Comparison of ENCODE assay signal across 29 cellular contexts in genomic region chr4:76266627-76267026, GRCh38. TPM values are rescaled to one million over a fixed set of nuclear protein-coding genes. Genes with fewer than 3 reads are reported as not detected.
DNase-seq lines count a peak whose midpoint lies in the region; ATAC-seq, FAIRE-seq and TF ChIP-seq lines count a peak whose summit lies in the region.
"Had no signal": no experiment of that assay in that cellular context is flagged by ENCODE, and none has a peak within 500 bp of the region (broad histone marks: within the 10 kb centered on the region; RNA-seq: fewer than 3 reads in every experiment).

No MANE protein-coding gene starts in this region.

- no peak for TF ChIP-seq EP300 in K562 (IDR thresholded peaks at IDR 0.05; ENCODE audit: low read length)

- 61 to 79% (median 65%) methylated on average over 3 of the region's 3 CpGs for WGBS in heart left ventricle, 4 donors
- 66% methylated on average over 3 of the region's 3 CpGs for WGBS in right cardiac atrium
- WGBS in K562 (ENCODE audit: insufficient coverage, low coverage, missing lambda C conversion rate), result 33% methylated on average over 3 of the region's 3 CpGs

- H3K36me3 ChIP-seq in heart left ventricle (peaks cover 0 to 5% (median 0%) of the 10 kb centered on the region in 9 donors), K562 (ENCODE audit: control insufficient read depth, insufficient read depth, low read length) (no peaks in the 10 kb centered on the region), subcutaneous abdominal adipose tissue (ENCODE audit: control insufficient read depth in 5 of 5, insufficient read depth in 5 of 5, low read length in 5 of 5) (peaks cover 0 to 22% (median 10%) of the 10 kb centered on the region in 5 donors)
- H3K36me3 ChIP-seq: BE2C, BLaER1 had no signal

- TF ChIP-seq RAD21 in K562 (CRISPR knock-in tag; conservative IDR thresholded peaks at IDR 0.05 in 1 of 2, IDR thresholded peaks at IDR 0.05 in 1 of 2), result no peak

- H3K4me3 ChIP-seq in heart left ventricle (no peak overlapping the region), right cardiac atrium (ENCODE audit: low read length) (no peak overlapping the region), K562 (no peak overlapping the region), subcutaneous abdominal adipose tissue (ENCODE audit: low read depth in 1 of 5, low read length in 5 of 5) (no peak overlapping the region)
- H3K4me3 ChIP-seq: BLaER1, GM12878 had no signal

- CTCF ChIA-PET in K562 (lab: Yijun Ruan, JAX; ENCODE audit: low intra/inter-chr PET ratio), result no interaction called here

- H3K27me3 ChIP-seq in heart left ventricle (no peaks in the 10 kb centered on the region), right cardiac atrium (ENCODE audit: control insufficient read depth, insufficient read depth) (no peaks in the 10 kb centered on the region), K562 (ENCODE audit: control insufficient read depth in 2 of 2, insufficient read depth in 2 of 2, low read length in 2 of 2) (no peaks in the 10 kb centered on the region), subcutaneous abdominal adipose tissue (ENCODE audit: control insufficient read depth in 5 of 5, insufficient read depth in 4 of 5, low read length in 5 of 5) (no peaks in the 10 kb centered on the region)
- H3K27me3 ChIP-seq: BLaER1 had no signal

- in situ Hi-C loops in K562 (cut with MboI), result no loop called here

- H3K4me1 ChIP-seq in heart left ventricle (peaks cover 0 to 6% (median 0%) of the 10 kb centered on the region in 12 donors), right cardiac atrium (ENCODE audit: control insufficient read depth, insufficient read depth, low read length) (no peaks in the 10 kb centered on the region), K562 (replicated peaks in 1 of 2; ENCODE audit: control insufficient read depth in 2 of 2, insufficient read depth in 2 of 2, low read length in 2 of 2) (no peaks in the 10 kb centered on the region), subcutaneous abdominal adipose tissue (ENCODE audit: control insufficient read depth in 5 of 5, insufficient read depth in 5 of 5, low read length in 5 of 5) (peaks cover 0 to 8% (median 0%) of the 10 kb centered on the region in 5 donors)
- H3K4me1 ChIP-seq: BE2C, BLaER1 had no signal

- H3K9me3 ChIP-seq in heart left ventricle (no peaks in the 10 kb centered on the region), right cardiac atrium (ENCODE audit: control insufficient read depth, low read length) (no peaks in the 10 kb centered on the region), K562 (replicated peaks; ENCODE audit: control insufficient read depth, insufficient read depth, low read depth, low read length) (no peaks in the 10 kb centered on the region), subcutaneous abdominal adipose tissue (ENCODE audit: control insufficient read depth in 5 of 5, low read length in 5 of 5) (no peaks in the 10 kb centered on the region)
- H3K9me3 ChIP-seq: BE2C, BLaER1 had no signal

- ATAC-seq in heart left ventricle, result peak; percentile 42 to 84 (median 52)
- no peak for ATAC-seq in Right ventricle myocardium inferior
- ATAC-seq in right cardiac atrium, result peak; percentile 51 to 67
- no peak for ATAC-seq in K562
- ATAC-seq: GM12878 had no signal

- intact Hi-C loops in heart left ventricle (cut with DNase I) (no loop called here), Right ventricle myocardium inferior (cut with DNase I) (no loop called here), right cardiac atrium (cut with DNase I) (no loop called here), cardiac septum (cut with DNase I) (no loop called here), K562 (cut with micrococcal nuclease) (no loop called here)

- BruUV-seq in K562 (replicated peaks; lab: Mats Ljungman, UMichigan), result no TSS peak

- H3K27ac ChIP-seq in heart left ventricle, result no peak overlapping the region
- H3K27ac ChIP-seq in right cardiac atrium (ENCODE audit: low read length), result no peak overlapping the region
- no peak overlapping the region for H3K27ac ChIP-seq in K562 (ENCODE audit: extremely low read depth, low read depth, low read length)
- H3K27ac ChIP-seq in subcutaneous abdominal adipose tissue (ENCODE audit: low read depth, low read length), result peak overlapping the region; percentile 32
- H3K27ac ChIP-seq: BLaER1 had no signal

- DNase-seq in heart left ventricle (no peak), Right ventricle myocardium inferior (ENCODE audit: missing footprints) (no peak), right cardiac atrium (no peak), cardiac septum (ENCODE audit: low spot score) (no peak), K562 (ENCODE audit: extremely low read depth in 1 of 4, low spot score in 3 of 4) (no peak), NCI-H1694 treated with DMSO at 0.1 percent for 48 hours (lab: John Stamatoyannopoulos, UW) (no peak)
- DNase-seq: 8988T; ACHN; BE2C; C1 segment of cervical spinal cord; CD4-positive, alpha-beta memory T cell; CD4-positive, CD25-positive, alpha-beta regulatory T cell; CD8-positive, alpha-beta memory T cell; COR-L47; DMS 273 treated with DMSO at 0.1 percent for 48 hours; DMS153; DMS53; DMS79; DND-41; EL; GDM1 had no signal

- H3K9ac ChIP-seq in K562 (ENCODE audit: insufficient read depth in 1 of 2, low read depth in 2 of 2, low read length in 2 of 2), result no peak overlapping the region
- no peak overlapping the region for H3K9ac ChIP-seq in subcutaneous abdominal adipose tissue (ENCODE audit: low read length in 5 of 5)
- H3K9ac ChIP-seq: BLaER1 had no signal

- H3K4me2 ChIP-seq in K562 (ENCODE audit: insufficient read depth, low read length), result no peak overlapping the region
- H3K4me2 ChIP-seq: BLaER1 had no signal

- TF ChIP-seq CTCF in heart left ventricle (IDR thresholded peaks at IDR 0.05) (no peak), K562 (IDR thresholded peaks at IDR 0.05 in 2 of 3, conservative IDR thresholded peaks at IDR 0.05 in 1 of 3; ENCODE audit: insufficient read depth in 2 of 3, low read depth in 1 of 3, low read length in 3 of 3) (no peak)

- TF ChIP-seq POLR2A in heart left ventricle (IDR thresholded peaks at IDR 0.05) (no peak), K562 (conservative IDR thresholded peaks at IDR 0.05) (no peak)

- no peak for FAIRE-seq in K562 (lab: Jason Lieb, UNC)
- FAIRE-seq: A204.1, GM12878, GM12892, GM18507 had no signal

- H3K79me2 ChIP-seq in K562 (ENCODE audit: control insufficient read depth, insufficient read depth, low read length), result no peaks in the 10 kb centered on the region

- H4K20me1 ChIP-seq in K562 (replicated peaks; ENCODE audit: control insufficient read depth, insufficient read depth, low read length), result no peaks in the 10 kb centered on the region
- H4K20me1 ChIP-seq: BLaER1 had no signal

- no peak overlapping the region; the same call in 1 of the 2 replicates for H2AFZ ChIP-seq in K562 (ENCODE audit: low read depth, low read length)

- H3K9me1 ChIP-seq in K562 (ENCODE audit: control insufficient read depth, insufficient read depth, low read length), result no peaks in the 10 kb centered on the region

- POLR2A ChIA-PET in K562 (lab: Yijun Ruan, JAX), result interaction anchor here (0.6 to 0.7 kb wide), 3 partner anchors 35 to 619 kb away, joined by 3 read pairs; no protein-coding TSS in a partner anchor

RNA-seq across cellular contexts. Expression of gene FAM47E, which starts 15.1 kb away (rescaled TPM):
- total RNA-seq in heart left ventricle (1 to 10 TPM in 8 of 9 donors, under 1 TPM in 1; 0.48 to 4.9 (median 2.5) TPM), Right ventricle myocardium inferior (2.4 TPM), right cardiac atrium (1 to 10 TPM; 2.6 to 3.3 (median 2.9) TPM), cardiac septum (2.9 TPM), K562 (2014; rRNA removed) (3.6 and 3.7 TPM in 2 replicates), K562 (2014; rRNA removed; fragmentation: Illumina TruSeq; extraction: Trizol) (6.4 and 7.4 TPM in 2 replicates), K562 (2015; rRNA removed; fragmentation: Illumina TruSeq; extraction: Trizol) (12.0 and 15.6 TPM in 2 replicates), K562 (2021) (3.7 and 4.8 TPM in 2 replicates)
- polyA plus RNA-seq in heart left ventricle (1 to 10 TPM in 1 of 2 donors, under 1 TPM in 1; 0.36 to 3.2 TPM), right cardiac atrium (4.5 TPM), K562 (2011; rRNA removed) (0.38 and 4.8 TPM in 2 replicates), K562 (2014; fragmentation: Illumina TruSeq; extraction: Trizol) (5.5 and 6.9 TPM in 2 replicates), K562 (2014; fragmentation: Nextera tagmentation; extraction: Ambion mirVana) (10 to 100 TPM; 11.8 to 12.4 TPM), K562 (2014; rRNA removed) (5.0 and 5.9 TPM in 2 replicates)
- total RNA-seq in K562 (2011; cell fraction: chromatin; rRNA removed; ENCODE audit: low replicate concordance), result 1.3 and 1.8 TPM in 2 replicates
- total RNA-seq in K562 (2011; cell fraction: nucleolus; rRNA removed), result 0.50 and 0.66 TPM in 2 replicates
- 1.5 and 5.1 TPM in 2 replicates for total RNA-seq in K562 (2011; cell fraction: nucleoplasm; rRNA removed)
- polyA plus RNA-seq in K562 (2011; cell fraction: cytosol; rRNA removed), result 1.2 TPM in 1 of 2 replicates, not detected in the other
- 0.07 and 1.3 TPM in 2 replicates for polyA plus RNA-seq in K562 (2011; cell fraction: nucleus; rRNA removed)
- 15.5 and 15.6 TPM in 2 replicates for polyA plus RNA-seq in K562 (2012)
- 0.27 and 3.5 TPM in 2 replicates for polyA minus RNA-seq in K562 (2011; rRNA and poly(A)+ RNA removed)
- 1.0 TPM in 1 of 2 replicates, not detected in the other for polyA minus RNA-seq in K562 (2011; cell fraction: cytosol; rRNA and poly(A)+ RNA removed)
- 0.56 and 0.81 TPM in 2 replicates for polyA minus RNA-seq in K562 (2011; cell fraction: nucleus; rRNA and poly(A)+ RNA removed)
- total RNA-seq: CD8-positive, alpha-beta memory T cell; GM12878 had no signal
- polyA plus RNA-seq: CD14-positive monocyte; CD8-positive, alpha-beta memory T cell had no signal

RNA-seq across cellular contexts. Expression of gene STBD1, which starts 39.9 kb away (rescaled TPM):
- total RNA-seq in heart left ventricle, result 10 to 100 TPM; 16.8 to 48.6 (median 25.5) TPM
- 10 to 100 TPM; 35.0 to 50.8 TPM for polyA plus RNA-seq in heart left ventricle
- total RNA-seq in Right ventricle myocardium inferior, result 29.4 TPM
- 10 to 100 TPM; 28.5 to 42.6 (median 31.3) TPM for total RNA-seq in right cardiac atrium
- polyA plus RNA-seq in right cardiac atrium, result 33.8 TPM
- total RNA-seq in cardiac septum, result 37.6 TPM
- not detected in 2 replicates for total RNA-seq in K562 (2011; cell fraction: chromatin; rRNA removed; ENCODE audit: low replicate concordance)
- total RNA-seq in K562 (2011; cell fraction: nucleolus; rRNA removed), result 0.39 and 0.50 TPM in 2 replicates
- 0.53 TPM in 1 of 2 replicates, not detected in the other for total RNA-seq in K562 (2011; cell fraction: nucleoplasm; rRNA removed)
- total RNA-seq in K562 (2014; rRNA removed), result 0.29 and 0.54 TPM in 2 replicates
- total RNA-seq in K562 (2014; rRNA removed; fragmentation: Illumina TruSeq; extraction: Trizol), result 0.18 and 0.22 TPM in 2 replicates
- total RNA-seq in K562 (2015; rRNA removed; fragmentation: Illumina TruSeq; extraction: Trizol), result 0.33 and 0.41 TPM in 2 replicates
- total RNA-seq in K562 (2021), result 0.42 and 0.64 TPM in 2 replicates
- polyA plus RNA-seq in K562 (2011; rRNA removed), result 0.08 and 0.34 TPM in 2 replicates
- 0.03 and 0.32 TPM in 2 replicates for polyA plus RNA-seq in K562 (2011; cell fraction: cytosol; rRNA removed)
- polyA plus RNA-seq in K562 (2011; cell fraction: nucleus; rRNA removed), result 0.07 and 0.10 TPM in 2 replicates
- polyA plus RNA-seq in K562 (2012), result 0.62 and 1.5 TPM in 2 replicates
- polyA plus RNA-seq in K562 (2014; fragmentation: Illumina TruSeq; extraction: Trizol), result 0.10 and 0.27 TPM in 2 replicates
- polyA plus RNA-seq in K562 (2014; fragmentation: Nextera tagmentation; extraction: Ambion mirVana), result not detected
- 0.24 and 0.38 TPM in 2 replicates for polyA plus RNA-seq in K562 (2014; rRNA removed)
- polyA minus RNA-seq in K562 (2011; rRNA and poly(A)+ RNA removed), result 0.21 TPM in 1 of 2 replicates, not detected in the other
- polyA minus RNA-seq in K562 (2011; cell fraction: cytosol; rRNA and poly(A)+ RNA removed), result 0.29 TPM in 1 of 2 replicates, not detected in the other
- 0.11 and 0.13 TPM in 2 replicates for polyA minus RNA-seq in K562 (2011; cell fraction: nucleus; rRNA and poly(A)+ RNA removed)
- total RNA-seq: A673, GM12878 had no signal

RNA-seq across cellular contexts. Expression of gene SCARB2, which starts 53.0 kb away (rescaled TPM):
- total RNA-seq in heart left ventricle, result 100 to 1,000 TPM in 3 of 9 donors, 10 to 100 TPM in 6; 84.9 to 208 (median 96.0) TPM
- polyA plus RNA-seq in heart left ventricle, result 100 to 1,000 TPM in 1 of 2 donors, 10 to 100 TPM in 1; 98.1 to 108 TPM
- 102 TPM for total RNA-seq in Right ventricle myocardium inferior
- total RNA-seq in right cardiac atrium, result 100 to 1,000 TPM; 102 to 139 (median 105) TPM
- polyA plus RNA-seq in right cardiac atrium, result 78.2 TPM
- 114 TPM for total RNA-seq in cardiac septum
- total RNA-seq in K562 (2011; cell fraction: chromatin; rRNA removed; ENCODE audit: low replicate concordance), result 31.3 and 49.9 TPM in 2 replicates
- 18.7 and 26.6 TPM in 2 replicates for total RNA-seq in K562 (2011; cell fraction: nucleolus; rRNA removed)
- total RNA-seq in K562 (2011; cell fraction: nucleoplasm; rRNA removed), result 35.0 and 62.6 TPM in 2 replicates
- 17.8 and 17.9 TPM in 2 replicates for total RNA-seq in K562 (2014; rRNA removed)
- 19.3 and 20.0 TPM in 2 replicates for total RNA-seq in K562 (2014; rRNA removed; fragmentation: Illumina TruSeq; extraction: Trizol)
- 25.8 TPM in 2 replicates for total RNA-seq in K562 (2015; rRNA removed; fragmentation: Illumina TruSeq; extraction: Trizol)
- total RNA-seq in K562 (2021), result 16.6 and 18.4 TPM in 2 replicates
- 17.3 and 21.0 TPM in 2 replicates for polyA plus RNA-seq in K562 (2011; rRNA removed)
- polyA plus RNA-seq in K562 (2011; cell fraction: cytosol; rRNA removed), result 5.9 and 9.0 TPM in 2 replicates
- 10.3 and 14.5 TPM in 2 replicates for polyA plus RNA-seq in K562 (2011; cell fraction: nucleus; rRNA removed)
- polyA plus RNA-seq in K562 (2012), result 14.0 and 25.8 TPM in 2 replicates
- polyA plus RNA-seq in K562 (2014; fragmentation: Illumina TruSeq; extraction: Trizol), result 16.9 and 18.9 TPM in 2 replicates
- 1 to 10 TPM; 6.1 to 8.8 TPM for polyA plus RNA-seq in K562 (2014; fragmentation: Nextera tagmentation; extraction: Ambion mirVana)
- 10.1 and 14.9 TPM in 2 replicates for polyA plus RNA-seq in K562 (2014; rRNA removed)
- polyA minus RNA-seq in K562 (2011; rRNA and poly(A)+ RNA removed), result 47.7 and 52.6 TPM in 2 replicates
- polyA minus RNA-seq in K562 (2011; cell fraction: cytosol; rRNA and poly(A)+ RNA removed), result 10.3 and 19.3 TPM in 2 replicates
- 16.0 and 24.0 TPM in 2 replicates for polyA minus RNA-seq in K562 (2011; cell fraction: nucleus; rRNA and poly(A)+ RNA removed)

Comparison
In these comparisons a context has a peak if more than half of its experiments do, and no peak if none do; other contexts are left out.
1. ATAC-seq: peak in heart left ventricle (4 of 4) and right cardiac atrium (2 of 2); none in Right ventricle myocardium inferior (single experiment) and K562 (single experiment).
2. RNA of gene STBD1, which starts 39.9 kb away (total RNA-seq): 37.6 TPM in cardiac septum (single experiment), 28.5 to 42.6 TPM in right cardiac atrium, 29.4 TPM in Right ventricle myocardium inferior (single experiment) and 16.8 to 48.6 TPM in heart left ventricle; 0.18 to 0.64 TPM in K562; every median in the first group is over 10 times any median in the second.